22 cellular contexts compared by ENCODE assay signal in the genomic region with DNA sequence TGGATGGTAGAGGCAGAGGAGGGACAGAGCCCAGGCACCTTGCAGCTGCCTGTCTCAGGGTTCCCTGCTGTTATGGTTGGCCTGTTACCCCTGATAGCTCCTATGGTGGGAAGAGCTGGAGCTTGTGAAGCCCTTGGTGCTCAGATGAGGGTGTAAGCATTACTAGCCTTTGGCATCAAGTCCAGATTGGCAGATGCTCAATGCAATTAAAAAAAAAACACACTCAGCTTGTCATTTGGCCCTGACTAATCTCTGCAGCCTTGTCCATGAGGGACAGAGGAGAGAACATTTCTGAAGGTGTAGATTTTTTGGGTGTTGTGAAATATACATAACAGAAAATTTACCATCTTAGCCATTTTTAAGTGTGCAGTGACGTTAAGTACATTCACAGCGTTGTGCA.
"Had no signal": no experiment of that assay in that cellular context is flagged by ENCODE, and none has a peak within 500 bp of the region (broad histone marks: within the 10 kb centered on the region; RNA-seq: fewer than 3 reads in every experiment).

No MANE protein-coding gene starts in this region.

- H3K36me3 Mint-ChIP-seq: activated CD4-positive, alpha-beta memory T cell treated with anti-CD3 and anti-CD28 coated beads for 36 hours; activated naive CD4-positive, alpha-beta T cell treated with anti-CD3 and anti-CD28 coated beads, Interleukin-2, amount 50 U/mL, for 72 hours; WTC11 had no signal

- H3K4me1 Mint-ChIP-seq: activated naive CD8-positive, alpha-beta T cell treated with anti-CD3 and anti-CD28 coated beads, Interleukin-2, amount 50 U/mL, for 24 hours had no signal

- H3K4me3 Mint-ChIP-seq: activated CD4-positive, alpha-beta memory T cell treated with anti-CD3 and anti-CD28 coated beads for 36 hours; activated naive CD8-positive, alpha-beta T cell treated with anti-CD3 and anti-CD28 coated beads, Interleukin-2, amount 50 U/mL, for 24 hours; activated T-cell treated with anti-CD3 and anti-CD28 coated beads, Interleukin-2, amount 50 U/mL, for 4 hours; T-helper 1 cell treated with Interleukin-12 subunit alpha and Interleukin-12 subunit beta and Interleukin-4 antibody, amounts not matched to agents 30 μg/mL and 1 μg/mL, for 36 hours; WTC11 had no signal

- H3K27ac Mint-ChIP-seq: activated CD4-positive, alpha-beta memory T cell treated with anti-CD3 and anti-CD28 coated beads for 36 hours; activated naive CD4-positive, alpha-beta T cell treated with anti-CD3 and anti-CD28 coated beads, Interleukin-2, amount 50 U/mL, for 72 hours; activated naive CD8-positive, alpha-beta T cell treated with anti-CD3 and anti-CD28 coated beads, Interleukin-2, amount 50 U/mL, for 24 hours; T-helper 1 cell treated with Interleukin-12 subunit alpha and Interleukin-12 subunit beta and Interleukin-4 antibody, amounts not matched to agents 30 μg/mL and 1 μg/mL, for 36 hours; WTC11 had no signal

- DNase-seq: activated CD4-positive, alpha-beta memory T cell treated with anti-CD3 and anti-CD28 coated beads for 36 hours; activated CD4-positive, alpha-beta T cell treated with anti-CD3 and anti-CD28 coated beads for 48 hours; activated CD4-positive, CD25-positive, alpha-beta regulatory T cell treated with anti-CD3 and anti-CD28 coated beads, Interleukin-2, amount 50 U/mL, for 72 hours; activated CD8-positive, alpha-beta memory T cell treated with anti-CD3 and anti-CD28 coated beads for 24 hours; activated effector memory CD4-positive, alpha-beta T cell treated with anti-CD3 and anti-CD28 coated beads, Interleukin-2, amount 50 U/mL, for 16 hours; activated naive CD4-positive, alpha-beta T cell treated with Interleukin-2 at 50 U/mL for 16 hours; activated naive CD8-positive, alpha-beta T cell treated with anti-CD3 and anti-CD28 coated beads, Interleukin-2, amount 50 U/mL, for 24 hours; activated T-cell treated with anti-CD3 and anti-CD28 coated beads, Interleukin-2, amount 50 U/mL, for 4 hours; amniotic stem cell; body of pancreas; central memory CD4-positive, alpha-beta T cell; KG1; NCI-H1092; NCI-H1417; NCI-H1930; NCI-H345; NCI-H774; PC-3; SHP77 treated with DMSO at 0.1 percent for 48 hours had no signal

- H3K27me3 Mint-ChIP-seq: activated CD4-positive, alpha-beta memory T cell treated with anti-CD3 and anti-CD28 coated beads for 36 hours; activated naive CD8-positive, alpha-beta T cell treated with anti-CD3 and anti-CD28 coated beads, Interleukin-2, amount 50 U/mL, for 24 hours had no signal
